ENCODE assay signal across 24 cellular contexts in genomic region chr13:112842931-112843391, GRCh38.
A peak's percentile ranks its signal among the peaks of the same experiment; 100 is the strongest.
DNase-seq lines count a peak whose midpoint lies in the region; ATAC-seq and TF ChIP-seq lines count a peak whose summit lies in the region.
"Had no signal": no experiment of that assay in that cellular context is flagged by ENCODE, and none has a peak within 500 bp of the region (broad histone marks: within the 10 kb centered on the region; RNA-seq: fewer than 3 reads in every experiment).

No MANE protein-coding gene starts in this region.

- no peak overlapping the region for H3K4me3 Mint-ChIP-seq in T-helper 17 cell
- H3K4me3 Mint-ChIP-seq: activated CD4-positive, alpha-beta memory T cell treated with anti-CD3 and anti-CD28 coated beads, Interleukin-2, amount 10 ng/mL, durations not matched to agents 7 days and 5 days; activated naive CD4-positive, alpha-beta T cell treated with anti-CD3 and anti-CD28 coated beads for 36 hours; neural progenitor cell; WTC11 had no signal

- no peaks in the 10 kb centered on the region for H3K27me3 Mint-ChIP-seq in T-helper 17 cell
- H3K27me3 Mint-ChIP-seq: activated CD4-positive, alpha-beta memory T cell treated with anti-CD3 and anti-CD28 coated beads, Interleukin-2, amount 10 ng/mL, durations not matched to agents 7 days and 5 days had no signal

- peaks cover 8% of the 10 kb centered on the region for H3K36me3 Mint-ChIP-seq in T-helper 17 cell (ENCODE audit: low read depth)

- peak overlapping the region; percentile 51 for H3K27ac Mint-ChIP-seq in T-helper 17 cell
- H3K27ac Mint-ChIP-seq: activated CD4-positive, alpha-beta memory T cell treated with anti-CD3 and anti-CD28 coated beads, Interleukin-2, amount 10 ng/mL, durations not matched to agents 7 days and 5 days; activated naive CD4-positive, alpha-beta T cell treated with anti-CD3 and anti-CD28 coated beads for 36 hours had no signal

- H3K27ac ChIP-seq in gastrocnemius medialis, result peak overlapping the region; percentile 27 to 71 (median 60)
- H3K27ac ChIP-seq: C4-2B, hepatocyte, neural progenitor cell had no signal

- no peak for TF ChIP-seq CTCF in gastrocnemius medialis (IDR thresholded peaks at IDR 0.05 in 4 of 5, conservative IDR thresholded peaks at IDR 0.05 in 1 of 5)

- H3K4me3 ChIP-seq in gastrocnemius medialis, result peak overlapping the region in 1 of 4 donors; percentile 16
- H3K4me3 ChIP-seq: GM12878, hepatocyte, MG63, neural progenitor cell had no signal

- peaks cover 0 to 6% of the 10 kb centered on the region in 2 donors for H3K36me3 ChIP-seq in gastrocnemius medialis
- H3K36me3 ChIP-seq: MG63, neural progenitor cell had no signal

- intact Hi-C loops in cardiac septum (cut with DNase I) (no loop called here), gastrocnemius medialis (cut with DNase I; ENCODE audit: low total_unique reads) (no loop called here)

- peaks cover 2% of the 10 kb centered on the region for H3K4me1 Mint-ChIP-seq in T-helper 17 cell

- ATAC-seq in T-helper 17 cell (no peak), gastrocnemius medialis (peak; percentile 12 to 53), HG02588 (IDR thresholded peaks at IDR 0.05; ENCODE audit: unreplicated experiment) (no peak), HG02798 (IDR thresholded peaks at IDR 0.05; ENCODE audit: poor library complexity, unreplicated experiment) (no peak)
- ATAC-seq: WTC11 had no signal

- peaks cover 4 to 6% of the 10 kb centered on the region in 2 donors for H3K4me1 ChIP-seq in gastrocnemius medialis

- in situ Hi-C loops in gastrocnemius medialis (cut with MboI; ENCODE audit: low sequenced_read_pairs in 4 of 4), result no loop called here

- no peak for TF ChIP-seq POLR2A in gastrocnemius medialis (IDR thresholded peaks at IDR 0.05)

- DNase-seq in T-helper 17 cell (no peak), cardiac septum (ENCODE audit: low spot score) (peak; percentile 56), mesenteric fat pad (ENCODE audit: low spot score) (peak; percentile 88), gastrocnemius medialis (peak in 1 of 2 donors; percentile 43), hepatic stellate cell (ENCODE audit: low spot score) (no peak), iPS-NIHi7 (ENCODE audit: extremely low spot score) (no peak)
- DNase-seq: ACHN; activated CD4-positive, alpha-beta memory T cell treated with anti-CD3 and anti-CD28 coated beads, Interleukin-2, amount 10 ng/mL, durations not matched to agents 7 days and 5 days; activated naive CD4-positive, alpha-beta T cell treated with anti-CD3 and anti-CD28 coated beads for 36 hours; activated T-cell treated with anti-CD3 and anti-CD28 coated beads, Interleukin-2, amount 50 U/mL, for 1 hour; DMS 273 treated with DMSO at 0.1 percent for 48 hours; effector memory CD4-positive, alpha-beta T cell; MG63; midbrain; NCI-H146; stimulated activated CD4-positive, alpha-beta T cell treated with anti-CD3 and anti-CD28 coated beads, Interleukin-2, amount 100 ng/mL, for 24 hours had no signal

- no peaks in the 10 kb centered on the region for H3K27me3 ChIP-seq in gastrocnemius medialis
- H3K27me3 ChIP-seq: ascending aorta, hepatocyte, MG63, neural progenitor cell had no signal

- H3K9me3 ChIP-seq in T-helper 17 cell (ENCODE audit: control insufficient read depth, low read length, poor library complexity, severe bottlenecking) (no peaks in the 10 kb centered on the region), gastrocnemius medialis (no peaks in the 10 kb centered on the region)
- H3K9me3 ChIP-seq: MG63 had no signal

Comparison
In these comparisons a context has a peak if more than half of its experiments do, and no peak if none do; other contexts are left out.
1. ATAC-seq: peak in gastrocnemius medialis (2 of 2); none in T-helper 17 cell (single experiment), HG02588 (single experiment) and HG02798 (single experiment).
2. DNase-seq: peak in cardiac septum (single experiment) and mesenteric fat pad (single experiment); none in T-helper 17 cell (0 of 3), hepatic stellate cell (single experiment) and iPS-NIHi7 (single experiment).